In the genomic region with DNA sequence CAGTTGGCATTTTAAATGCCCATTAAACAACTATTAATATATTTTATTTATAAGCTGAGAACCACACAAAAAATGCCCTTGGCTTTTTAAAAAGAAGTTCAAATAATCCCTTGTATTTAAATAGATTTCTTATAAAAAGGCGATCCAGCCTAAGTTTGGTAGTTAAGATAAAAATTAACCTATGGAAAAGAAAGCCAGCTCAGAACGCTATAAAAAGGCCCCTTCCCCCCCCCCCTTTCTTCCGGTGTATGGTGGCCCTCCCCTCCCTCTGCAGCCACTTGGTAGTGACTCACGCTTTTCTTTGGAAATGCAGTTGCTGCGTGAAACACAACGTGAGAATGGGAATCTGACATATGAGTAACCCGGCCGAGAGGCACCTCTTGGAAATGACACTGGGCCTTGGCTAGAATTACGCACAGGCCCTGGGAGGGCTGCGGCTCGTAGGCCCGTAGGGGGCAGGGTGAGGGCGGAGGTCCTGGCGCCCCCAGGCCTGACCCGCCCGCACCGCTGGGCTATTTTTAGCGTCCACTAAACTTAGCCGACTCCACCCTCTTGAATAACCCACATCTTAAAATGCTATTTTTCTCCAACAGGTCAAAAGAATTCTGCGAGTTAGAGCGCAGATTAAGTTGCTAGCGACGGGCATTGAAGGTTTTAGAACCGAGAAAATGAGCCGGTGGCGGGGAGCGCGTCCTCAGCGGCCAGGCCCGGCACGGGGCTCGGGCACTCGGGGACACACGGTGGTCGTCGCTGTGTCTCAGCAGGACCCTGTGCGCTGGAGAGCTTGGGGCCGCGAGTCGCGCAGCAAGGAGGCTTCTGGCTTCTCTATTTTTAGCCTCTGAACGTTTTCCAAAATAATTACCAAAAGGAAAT, we compare ENCODE assay signal across 8 cellular contexts.
DNase-seq lines count a peak whose midpoint lies in the region; ATAC-seq and TF ChIP-seq lines count a peak whose summit lies in the region.

No MANE protein-coding gene starts in this region.

- peaks cover 18% of the 10 kb centered on the region for H3K9me3 Mint-ChIP-seq in activated naive CD8-positive, alpha-beta T cell treated with anti-CD3 and anti-CD28 coated beads for 36 hours

- intact Hi-C loops in Right ventricle myocardium inferior (cut with DNase I), result loop anchor here (2.0 to 5.0 kb wide), 4 partner anchors 76 to 230 kb away; partner anchors contain the start of genes AUH and NFIL3
- intact Hi-C loops in ovary (cut with DNase I), result loop anchor here in 3 of 4 donors (5.0 kb wide), 3 partner anchors 76 to 229 kb away; partner anchors contain the start of gene NFIL3 (in 2 of the 3)
- intact Hi-C loops in testis (cut with DNase I; ENCODE audit: low total_unique reads), result loop anchor here (5.0 kb wide), 1 partner anchor 76 kb away; no protein-coding TSS in a partner anchor

- peaks cover 5% of the 10 kb centered on the region for H3K27me3 Mint-ChIP-seq in activated naive CD8-positive, alpha-beta T cell treated with anti-CD3 and anti-CD28 coated beads for 36 hours

- H3K4me1 ChIP-seq in SJSA1 (replicated peaks) (peaks cover 39% of the 10 kb centered on the region), ovary (ENCODE audit: insufficient read depth) (peaks cover 17% of the 10 kb centered on the region), testis (peaks cover 25% of the 10 kb centered on the region)

- H3K4me3 ChIP-seq in SJSA1 (peak overlapping the region; percentile 31), ovary (peak overlapping the region; percentile 51), testis (peak overlapping the region; percentile 47 to 58)

- peaks cover 41% of the 10 kb centered on the region for H3K4me1 Mint-ChIP-seq in activated naive CD8-positive, alpha-beta T cell treated with anti-CD3 and anti-CD28 coated beads for 36 hours

- peak; percentile 31 to 48 (median 34) for TF ChIP-seq CTCF in ovary (IDR thresholded peaks at IDR 0.05)
- TF ChIP-seq CTCF in testis (IDR thresholded peaks at IDR 0.05), result peak in 2 of 3 experiments; percentile 7 to 28

- H3K27ac ChIP-seq in SJSA1 (peak overlapping the region; percentile 99), ovary (peak overlapping the region; percentile 97 to 99), testis (peak overlapping the region; percentile 92 to 97)

- H3K36me3 ChIP-seq in SJSA1 (no peaks in the 10 kb centered on the region), ovary (no peaks in the 10 kb centered on the region), testis (ENCODE audit: low read depth, missing control alignments) (no peaks in the 10 kb centered on the region)

- peak; percentile 36 for ATAC-seq in GM19395 (IDR thresholded peaks at IDR 0.05; ENCODE audit: unreplicated experiment)
- ATAC-seq in Right ventricle myocardium inferior, result peak; percentile 86

- H3K27me3 ChIP-seq in SJSA1 (replicated peaks), result no peaks in the 10 kb centered on the region
- no peaks in the 10 kb centered on the region for H3K27me3 ChIP-seq in ovary
- H3K27me3 ChIP-seq in testis, result no peaks in the 10 kb centered on the region

- 1 to 2% (median 2%) methylated on average over 42 of the region's 42 CpGs for WGBS in ovary, 3 donors
- WGBS in testis, 2 donors, result 1% methylated on average over 42 of the region's 42 CpGs

- H3K36me3 Mint-ChIP-seq in activated naive CD8-positive, alpha-beta T cell treated with anti-CD3 and anti-CD28 coated beads for 36 hours, result peaks cover 14% of the 10 kb centered on the region

- TF ChIP-seq POLR2A in ovary (IDR thresholded peaks at IDR 0.05) (no peak), testis (IDR thresholded peaks at IDR 0.05) (no peak)

- H3K27ac Mint-ChIP-seq in activated naive CD8-positive, alpha-beta T cell treated with anti-CD3 and anti-CD28 coated beads for 36 hours, result peak overlapping the region; percentile 98

- TF ChIP-seq EP300 in ovary (IDR thresholded peaks at IDR 0.05), result peak; percentile 99

- DNase-seq in AG20443 (ENCODE audit: low spot score) (peak; percentile 94), HUDEP-2 (lab: John Stamatoyannopoulos, UW; ENCODE audit: unreplicated experiment in 76 of 76) (peak in 43 of 76 experiments; percentile 5 to 73 (median 27)), SJSA1 (ENCODE audit: low read depth in 1 of 2, low spot score in 2 of 2) (peak; percentile 95 to 96), Right ventricle myocardium inferior (ENCODE audit: missing footprints) (peak; percentile 91), ovary (peak; percentile 85 to 91 (median 87)), testis (peak; percentile 80)
- DNase-seq in activated naive CD8-positive, alpha-beta T cell treated with anti-CD3 and anti-CD28 coated beads for 36 hours, result peak; percentile 82

- H3K4me3 Mint-ChIP-seq in activated naive CD8-positive, alpha-beta T cell treated with anti-CD3 and anti-CD28 coated beads for 36 hours, result peak overlapping the region; percentile 73

- H3K9me3 ChIP-seq in SJSA1 (replicated peaks), result no peaks in the 10 kb centered on the region
- H3K9me3 ChIP-seq in ovary, result no peaks in the 10 kb centered on the region
- no peaks in the 10 kb centered on the region for H3K9me3 ChIP-seq in testis

Comparison
In these comparisons a context has a peak if more than half of its experiments do, and no peak if none do; other contexts are left out.
1. Peak in every context shown above with its lines: DNase-seq, ATAC-seq, H3K4me3 ChIP-seq and H3K27ac ChIP-seq.
2. DNase-seq: peak in every context shown above with its lines; median percentile 96 in SJSA1; 94 in AG20443; 91 in Right ventricle myocardium inferior; 87 in ovary; 82 in activated naive CD8-positive, alpha-beta T cell treated with anti-CD3 and anti-CD28 coated beads for 36 hours; 80 in testis; 27 in HUDEP-2.